Comparison of ENCODE assay signal across 8 cellular contexts in the genomic region with DNA sequence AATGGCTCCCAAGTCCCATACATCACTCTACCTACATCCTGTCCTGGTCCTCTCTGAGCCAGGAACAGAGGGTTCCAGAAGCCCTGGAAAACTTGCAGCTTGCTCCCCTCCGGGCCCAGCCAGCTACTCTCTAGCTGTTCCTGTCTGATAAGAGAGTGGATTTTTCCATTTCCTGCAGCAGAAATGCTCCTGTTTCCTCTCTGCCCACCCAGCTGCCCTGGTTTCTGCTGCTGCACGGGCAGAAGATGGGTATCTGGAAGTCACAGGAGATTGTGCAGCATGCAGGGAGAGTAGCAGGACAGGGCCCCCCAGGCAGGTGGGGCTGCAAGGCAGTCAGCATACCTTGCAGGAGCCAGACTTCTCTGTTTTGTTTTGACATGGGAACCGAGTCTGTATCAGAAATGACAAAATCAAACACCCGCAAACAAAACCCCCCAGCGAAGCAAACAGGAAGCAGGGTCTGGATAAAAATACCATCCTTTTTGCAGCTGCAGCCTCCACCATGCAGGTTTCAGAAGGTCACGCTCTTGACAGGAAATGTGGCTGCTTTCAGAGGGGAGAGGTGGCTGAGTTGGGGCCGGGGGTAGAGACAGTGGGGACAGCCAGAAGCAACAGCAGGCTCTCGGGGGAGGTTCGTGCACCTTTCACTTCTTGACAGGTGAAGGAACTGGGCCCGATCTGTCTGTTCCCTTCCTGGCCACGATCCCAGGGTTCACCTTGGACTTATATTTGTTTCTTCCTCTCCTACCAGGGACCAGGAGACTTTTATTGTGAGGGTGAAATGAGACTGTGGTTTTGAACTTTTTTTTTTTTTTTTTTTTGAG. TPM values are rescaled to one million over a fixed set of nuclear protein-coding genes. Genes with fewer than 3 reads are reported as not detected.
DNase-seq lines count a peak whose midpoint lies in the region; ATAC-seq and TF ChIP-seq lines count a peak whose summit lies in the region.

No MANE protein-coding gene starts in this region.

- no peak overlapping the region for H3K4me3 ChIP-seq in smooth muscle cell

- 65% methylated on average over 11 of the region's 11 CpGs for WGBS in smooth muscle cell (ENCODE audit: low lambda C conversion rate)

- H3F3A ChIP-seq in smooth muscle cell (ENCODE audit: low read depth): no peaks in the 10 kb centered on the region

- H3K36me3 ChIP-seq in smooth muscle cell (ENCODE audit: low read depth): no peaks in the 10 kb centered on the region

- H3K4me1 ChIP-seq in smooth muscle cell (ENCODE audit: low read depth): no peaks in the 10 kb centered on the region

- no peak for TF ChIP-seq CTCF in smooth muscle cell (IDR thresholded peaks at IDR 0.05; ENCODE audit: borderline replicate concordance, insufficient read depth, poor library complexity, severe bottlenecking)

- no peak overlapping the region for H3K9ac ChIP-seq in smooth muscle cell (ENCODE audit: low read depth)

- no peaks in the 10 kb centered on the region for H3K9me3 ChIP-seq in smooth muscle cell (replicated peaks; ENCODE audit: low read depth)

- H3K27ac ChIP-seq in smooth muscle cell (ENCODE audit: low read depth): no peak overlapping the region

- no peak overlapping the region for H2AFZ ChIP-seq in smooth muscle cell (ENCODE audit: low read depth)

- H3K27me3 ChIP-seq in smooth muscle cell (ENCODE audit: low read depth): peaks cover 23% of the 10 kb centered on the region

- H3K4me2 ChIP-seq in smooth muscle cell: no peak overlapping the region

- ATAC-seq in activated CD4-positive, CD25-positive, alpha-beta regulatory T cell treated with anti-CD3 and anti-CD28 coated beads, Interleukin-2, amount 50 U/mL, for 24 hours: no peak
- peak; percentile 61 for ATAC-seq in HG03097 (IDR thresholded peaks at IDR 0.05; ENCODE audit: low FRiP score, unreplicated experiment)

- H3K79me2 ChIP-seq in smooth muscle cell (ENCODE audit: low read depth): no peaks in the 10 kb centered on the region

- H4K20me1 ChIP-seq in smooth muscle cell (ENCODE audit: low read depth): no peaks in the 10 kb centered on the region

- peak; percentile 15 for DNase-seq in activated CD4-positive, CD25-positive, alpha-beta regulatory T cell treated with anti-CD3 and anti-CD28 coated beads, Interleukin-2, amount 50 U/mL, for 16 hours (ENCODE audit: low read depth, low spot score)
- peak; percentile 55 for DNase-seq in T-helper 9 cell
- peak; percentile 56 for DNase-seq in effector CD4-positive, alpha-beta T cell
- DNase-seq in stimulated activated CD8-positive, alpha-beta memory T cell treated with anti-CD3 and anti-CD28 coated beads, Interleukin-15, amount 100 ng/mL, for 48 hours (ENCODE audit: low read depth in 2 of 2): peak; percentile 49 to 57
- no peak for DNase-seq in smooth muscle cell (lab: John Stamatoyannopoulos, UW; ENCODE audit: unreplicated experiment)
- DNase-seq in COLO829 (ENCODE audit: low spot score): no peak

RNA-seq across cellular contexts. Expression of a gene that starts 50.8 kb away (rescaled TPM):
- total RNA-seq in smooth muscle cell: 4.8 and 10.7 TPM in 2 replicates
- 3.4 and 5.7 TPM in 2 replicates for polyA plus RNA-seq in smooth muscle cell

Comparison
In these comparisons a context has a peak if more than half of its experiments do, and no peak if none do; other contexts are left out.
1. DNase-seq: peak in activated CD4-positive, CD25-positive, alpha-beta regulatory T cell treated with anti-CD3 and anti-CD28 coated beads, Interleukin-2, amount 50 U/mL, for 16 hours (single experiment), T-helper 9 cell (single experiment), effector CD4-positive, alpha-beta T cell (single experiment) and stimulated activated CD8-positive, alpha-beta memory T cell treated with anti-CD3 and anti-CD28 coated beads, Interleukin-15, amount 100 ng/mL, for 48 hours (2 of 2); none in smooth muscle cell (single experiment) and COLO829 (single experiment).